Comparison of ENCODE assay signal across 18 cellular contexts in the genomic region with DNA sequence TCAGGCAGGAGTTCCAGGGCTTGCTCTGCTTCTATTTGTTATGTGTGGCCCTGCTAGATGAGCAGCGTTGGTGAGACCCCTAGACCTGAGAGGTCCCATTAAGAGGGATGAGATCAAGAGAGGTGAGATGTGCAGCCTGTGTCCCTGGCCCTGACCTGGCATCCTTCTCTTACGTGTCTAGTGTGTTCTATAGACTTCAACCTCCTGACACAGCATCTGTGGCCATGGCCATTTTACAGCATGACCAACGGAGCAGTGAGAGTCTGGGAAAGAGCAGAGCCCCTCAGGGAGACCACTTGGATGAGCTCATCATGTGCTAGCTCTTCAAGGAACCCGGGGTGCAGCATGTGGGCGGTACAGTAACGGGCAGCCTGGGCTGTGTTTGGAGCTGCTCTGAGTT.
"Had no signal": no experiment of that assay in that cellular context is flagged by ENCODE, and none has a peak within 500 bp of the region (broad histone marks: within the 10 kb centered on the region; RNA-seq: fewer than 3 reads in every experiment).

No MANE protein-coding gene starts in this region.

- H3K27ac ChIP-seq: foreskin keratinocyte, prostate gland, tibial nerve, uterus had no signal

- H3K4me3 Mint-ChIP-seq: activated naive CD8-positive, alpha-beta T cell treated with anti-CD3 and anti-CD28 coated beads for 36 hours; activated T-helper 1 cell treated with anti-CD3 and anti-CD28 coated beads, Interleukin-12 subunit alpha, Interleukin-12 subunit beta, Interleukin-2, Interleukin-4 antibody, amounts not matched to agents 30 ng/mL and 10 ng/mL and 1 ng/mL, durations not matched to agents 14 hours and 24 hours and 36 hours; natural killer cell; stimulated activated naive CD8-positive, alpha-beta T cell treated with anti-CD3 and anti-CD28 coated beads, Interleukin-15, Interleukin-2, amounts not matched to agents 100 ng/mL and 50 ng/mL, for 24 hours had no signal

- DNase-seq: activated naive CD8-positive, alpha-beta T cell treated with anti-CD3 and anti-CD28 coated beads for 36 hours; amygdala; cerebellar nuclear complex; cortex of kidney; erythroblast; foreskin keratinocyte; hippocampal formation; left ventricle myocardium superior; mammary epithelial cell; midbrain; natural killer cell; stimulated activated CD4-positive, alpha-beta T cell treated with anti-CD3 and anti-CD28 coated beads, Interleukin-12 subunit alpha, Interleukin-12 subunit beta, amount 100 ng/mL, for 4 hours; T-helper 1 cell had no signal

- ATAC-seq: foreskin keratinocyte, left ventricle myocardium superior, natural killer cell had no signal

- H3K4me1 ChIP-seq: prostate gland, tibial nerve, uterus had no signal

- H3K27me3 ChIP-seq: foreskin keratinocyte, tibial nerve, uterus had no signal

- H3K9me3 ChIP-seq: prostate gland, tibial nerve, uterus had no signal

- H3K9me3 Mint-ChIP-seq: activated naive CD8-positive, alpha-beta T cell treated with anti-CD3 and anti-CD28 coated beads for 36 hours; activated T-helper 1 cell treated with anti-CD3 and anti-CD28 coated beads, Interleukin-12 subunit alpha, Interleukin-12 subunit beta, Interleukin-2, Interleukin-4 antibody, amounts not matched to agents 30 ng/mL and 10 ng/mL and 1 ng/mL, durations not matched to agents 14 hours and 24 hours and 36 hours; natural killer cell; stimulated activated naive CD8-positive, alpha-beta T cell treated with anti-CD3 and anti-CD28 coated beads, Interleukin-15, Interleukin-2, amounts not matched to agents 100 ng/mL and 50 ng/mL, for 24 hours had no signal

- H3K36me3 ChIP-seq: prostate gland, uterus had no signal

- H3K4me3 ChIP-seq: prostate gland, tibial nerve, uterus had no signal

- H3K27ac Mint-ChIP-seq: activated naive CD8-positive, alpha-beta T cell treated with anti-CD3 and anti-CD28 coated beads for 36 hours; natural killer cell; stimulated activated naive CD8-positive, alpha-beta T cell treated with anti-CD3 and anti-CD28 coated beads, Interleukin-15, Interleukin-2, amounts not matched to agents 100 ng/mL and 50 ng/mL, for 24 hours had no signal

- H3K27me3 Mint-ChIP-seq: activated naive CD8-positive, alpha-beta T cell treated with anti-CD3 and anti-CD28 coated beads for 36 hours; stimulated activated naive CD8-positive, alpha-beta T cell treated with anti-CD3 and anti-CD28 coated beads, Interleukin-15, Interleukin-2, amounts not matched to agents 100 ng/mL and 50 ng/mL, for 24 hours had no signal
